Comparison of ENCODE assay signal across 8 cellular contexts in genomic region chr16:88811850-88812736, GRCh38. TPM values are rescaled to one million over a fixed set of nuclear protein-coding genes. Genes with fewer than 3 reads are reported as not detected.
DNase-seq lines count a peak whose midpoint lies in the region; ATAC-seq, FAIRE-seq and TF ChIP-seq lines count a peak whose summit lies in the region.

A gene with protein sequence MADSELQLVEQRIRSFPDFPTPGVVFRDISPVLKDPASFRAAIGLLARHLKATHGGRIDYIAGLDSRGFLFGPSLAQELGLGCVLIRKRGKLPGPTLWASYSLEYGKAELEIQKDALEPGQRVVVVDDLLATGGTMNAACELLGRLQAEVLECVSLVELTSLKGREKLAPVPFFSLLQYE (minus strand): TSS chr16:88811928. CDS start chr16:88811899, 29 bp downstream.

- H3K27ac ChIP-seq in layer of hippocampus (ENCODE audit: low read depth, low read length), result peak within 1 kb of the TSS; percentile 86

- peaks cover 9% of the 10 kb centered on the region for H3K4me1 ChIP-seq in BE2C

- DNase-seq in BE2C (peak; percentile 96), GM19239 (ENCODE audit: insufficient read length, low spot score) (peak; percentile 94), NCI-H510A treated with DMSO at 0.1 percent for 48 hours (lab: John Stamatoyannopoulos, UW) (peak; percentile 74), choroid plexus epithelial cell (ENCODE audit: low read depth) (peak; percentile 96)
- peak; percentile 95 to 98 for DNase-seq in activated CD4-positive, alpha-beta T cell treated with anti-CD3 and anti-CD28 coated beads for 4 hours
- DNase-seq in stimulated activated CD4-positive, alpha-beta T cell treated with anti-CD3 and anti-CD28 coated beads, Interleukin-1b, Interleukin-23, amount 100 ng/mL, for 24 hours (ENCODE audit: low read depth in 4 of 4, low spot score in 1 of 4), result peak; percentile 93 to 98 (median 94)

- FAIRE-seq in GM19239 (lab: Jason Lieb, UNC), result peak; percentile 86

- H3K36me3 ChIP-seq in BE2C, result peaks cover 38% of the 10 kb centered on the region

- H3K4me3 ChIP-seq in BE2C (ENCODE audit: low read depth, low read length) (peak within 1 kb of the TSS; percentile 55), choroid plexus epithelial cell (ENCODE audit: low read depth, low read length) (peak within 1 kb of the TSS; percentile 85)

- H3K27me3 ChIP-seq in BE2C (peaks cover 12% of the 10 kb centered on the region), layer of hippocampus (ENCODE audit: control insufficient read depth, insufficient read depth, low read length) (no peaks in the 10 kb centered on the region)

- ATAC-seq in HG03442 (IDR thresholded peaks at IDR 0.05; ENCODE audit: unreplicated experiment), result peak; percentile 63

- H3K9me3 ChIP-seq in BE2C, result peaks cover 5% of the 10 kb centered on the region; the same call in 1 of the 2 replicates

- TF ChIP-seq CTCF in BE2C (IDR thresholded peaks at IDR 0.05; ENCODE audit: low read depth, low read length), result no peak
- no peak for TF ChIP-seq CTCF in choroid plexus epithelial cell (conservative IDR thresholded peaks at IDR 0.05; ENCODE audit: low read depth, low read length)

RNA-seq across cellular contexts. Expression of the gene that starts here (rescaled TPM):
- polyA plus RNA-seq in BE2C (2012; ENCODE audit: insufficient read depth, insufficient read length, low read depth), result 391 TPM

Comparison
In these comparisons a context has a peak if more than half of its experiments do, and no peak if none do; other contexts are left out.
1. Peak in every context shown above with its lines: DNase-seq, ATAC-seq, H3K4me3 ChIP-seq and H3K27ac ChIP-seq.